11 cellular contexts compared by ENCODE assay signal in the genomic region with DNA sequence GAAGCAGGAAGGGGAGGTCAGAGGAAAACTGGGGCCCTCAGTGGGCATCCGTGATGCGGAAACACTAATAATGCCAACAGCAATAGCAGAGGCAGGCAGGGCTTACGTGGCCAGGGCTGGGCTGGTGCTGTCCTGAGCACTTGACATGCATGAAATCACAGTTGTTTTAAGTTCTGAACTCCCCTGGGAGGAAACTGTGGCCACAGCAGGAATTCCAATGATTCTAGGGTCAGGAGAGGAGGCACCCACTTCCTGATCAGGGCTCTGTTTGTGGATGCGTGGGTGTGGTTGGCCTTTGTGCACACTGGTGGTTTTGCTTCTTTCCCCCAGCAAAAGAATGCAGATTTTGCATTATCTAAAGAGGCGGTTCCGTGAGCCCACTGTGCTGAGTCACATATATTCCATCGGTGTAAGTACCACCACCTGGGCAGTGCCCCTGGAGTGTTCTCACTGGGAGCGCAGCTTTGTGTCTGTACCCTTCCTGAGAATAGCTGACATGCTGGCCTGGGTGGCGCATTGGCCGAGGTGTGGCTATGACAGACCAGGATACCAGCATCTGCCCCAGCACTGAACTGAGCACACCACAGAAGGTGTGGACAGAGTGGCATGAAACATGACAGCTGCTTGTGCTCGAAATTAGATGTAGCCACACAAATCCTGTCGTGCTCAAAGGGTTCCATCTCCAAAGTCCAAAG.
DNase-seq lines count a peak whose midpoint lies in the region; ATAC-seq and TF ChIP-seq lines count a peak whose summit lies in the region.
"Had no signal": no experiment of that assay in that cellular context is flagged by ENCODE, and none has a peak within 500 bp of the region (broad histone marks: within the 10 kb centered on the region; RNA-seq: fewer than 3 reads in every experiment).

No MANE protein-coding gene starts in this region.

- DNase-seq in HCEC 1CT (peak; percentile 42), iris pigment epithelial cell (ENCODE audit: low read depth) (peak; percentile 92), GDM1 (lab: John Stamatoyannopoulos, UW) (no peak), natural killer cell (no peak), WERI-Rb-1 (no peak)
- peak; percentile 42 for DNase-seq in stimulated activated naive B cell treated with anti-CD40 and anti-IgM and Interleukin-4, amounts not matched to agents 10 μg/mL and 1 μg/mL and 100 μg/mL, for 72 hours
- DNase-seq: naive thymus-derived CD4-positive, alpha-beta T cell had no signal

- peaks cover 8 to 18% of the 10 kb centered on the region in 2 donors for H3K4me1 Mint-ChIP-seq in stimulated activated naive B cell treated with anti-CD40 and anti-IgM and Interleukin-4, amounts not matched to agents 10 μg/mL and 1 μg/mL and 100 μg/mL, for 72 hours
- H3K4me1 Mint-ChIP-seq in natural killer cell: no peaks in the 10 kb centered on the region

- peak overlapping the region; percentile 88; the same call in 1 of the 2 replicates for H3K27ac ChIP-seq in VCaP
- H3K27ac ChIP-seq in WERI-Rb-1: no peak overlapping the region
- H3K27ac ChIP-seq: ascending aorta, suprapubic skin had no signal

- no peak overlapping the region for H3K27ac Mint-ChIP-seq in stimulated activated naive B cell treated with anti-CD40 and anti-IgM and Interleukin-4, amounts not matched to agents 10 μg/mL and 1 μg/mL and 100 μg/mL, for 72 hours
- H3K27ac Mint-ChIP-seq in natural killer cell: no peak overlapping the region

- H3K4me3 ChIP-seq in WERI-Rb-1 (ENCODE audit: low read depth, low read length): no peak overlapping the region
- H3K4me3 ChIP-seq: ascending aorta, suprapubic skin had no signal

- H3K27me3 Mint-ChIP-seq in stimulated activated naive B cell treated with anti-CD40 and anti-IgM and Interleukin-4, amounts not matched to agents 10 μg/mL and 1 μg/mL and 100 μg/mL, for 72 hours: peaks cover 6 to 8% of the 10 kb centered on the region in 2 donors
- peaks cover 0 to 1% of the 10 kb centered on the region in 2 donors for H3K27me3 Mint-ChIP-seq in natural killer cell (ENCODE audit: low read depth in 2 of 2)

- H3K4me3 Mint-ChIP-seq in stimulated activated naive B cell treated with anti-CD40 and anti-IgM and Interleukin-4, amounts not matched to agents 10 μg/mL and 1 μg/mL and 100 μg/mL, for 72 hours: no peak overlapping the region
- H3K4me3 Mint-ChIP-seq in natural killer cell: no peak overlapping the region
- H3K4me3 Mint-ChIP-seq: naive thymus-derived CD4-positive, alpha-beta T cell had no signal

- peak; percentile 82 to 85 for ATAC-seq in stimulated activated naive B cell treated with anti-CD40 and anti-IgM and Interleukin-4, amounts not matched to agents 10 μg/mL and 1 μg/mL and 100 μg/mL, for 72 hours (replicated peaks)
- no peak for ATAC-seq in HG03039 (IDR thresholded peaks at IDR 0.05; ENCODE audit: unreplicated experiment)
- no peak for ATAC-seq in natural killer cell
- ATAC-seq: naive thymus-derived CD4-positive, alpha-beta T cell had no signal

- peaks cover 36% of the 10 kb centered on the region for H3K36me3 ChIP-seq in WERI-Rb-1
- H3K36me3 ChIP-seq: ascending aorta, suprapubic skin had no signal

- peaks cover 2% of the 10 kb centered on the region in 2 donors for H3K9me3 Mint-ChIP-seq in stimulated activated naive B cell treated with anti-CD40 and anti-IgM and Interleukin-4, amounts not matched to agents 10 μg/mL and 1 μg/mL and 100 μg/mL, for 72 hours
- H3K9me3 Mint-ChIP-seq in natural killer cell: no peaks in the 10 kb centered on the region

- TF ChIP-seq CTCF in VCaP (conservative IDR thresholded peaks at IDR 0.05) (no peak), natural killer cell (IDR thresholded peaks at IDR 0.05) (no peak), WERI-Rb-1 (IDR thresholded peaks at IDR 0.05; ENCODE audit: low read depth, low read length) (no peak)

- H3K9me3 ChIP-seq in WERI-Rb-1 (ENCODE audit: severe bottlenecking): no peaks in the 10 kb centered on the region
- H3K9me3 ChIP-seq: ascending aorta, suprapubic skin had no signal

- H3K36me3 Mint-ChIP-seq in stimulated activated naive B cell treated with anti-CD40 and anti-IgM and Interleukin-4, amounts not matched to agents 10 μg/mL and 1 μg/mL and 100 μg/mL, for 72 hours: peaks cover 0 to 3% of the 10 kb centered on the region in 2 donors
- no peaks in the 10 kb centered on the region for H3K36me3 Mint-ChIP-seq in natural killer cell

- intact Hi-C loops in natural killer cell (cut with micrococcal nuclease): no loop called here

- no peaks in the 10 kb centered on the region for H3K27me3 ChIP-seq in WERI-Rb-1 (ENCODE audit: insufficient read depth, low read depth, severe bottlenecking)
- H3K27me3 ChIP-seq: ascending aorta, suprapubic skin had no signal

Comparison
In these comparisons a context has a peak if more than half of its experiments do, and no peak if none do; other contexts are left out.
1. DNase-seq: peak in HCEC 1CT (single experiment), iris pigment epithelial cell (single experiment) and stimulated activated naive B cell treated with anti-CD40 and anti-IgM and Interleukin-4, amounts not matched to agents 10 μg/mL and 1 μg/mL and 100 μg/mL, for 72 hours (single experiment); none in GDM1 (single experiment), natural killer cell (single experiment) and WERI-Rb-1 (single experiment).
2. ATAC-seq: peak in stimulated activated naive B cell treated with anti-CD40 and anti-IgM and Interleukin-4, amounts not matched to agents 10 μg/mL and 1 μg/mL and 100 μg/mL, for 72 hours (2 of 2); none in HG03039 (single experiment) and natural killer cell (0 of 3).